In the genomic region with DNA sequence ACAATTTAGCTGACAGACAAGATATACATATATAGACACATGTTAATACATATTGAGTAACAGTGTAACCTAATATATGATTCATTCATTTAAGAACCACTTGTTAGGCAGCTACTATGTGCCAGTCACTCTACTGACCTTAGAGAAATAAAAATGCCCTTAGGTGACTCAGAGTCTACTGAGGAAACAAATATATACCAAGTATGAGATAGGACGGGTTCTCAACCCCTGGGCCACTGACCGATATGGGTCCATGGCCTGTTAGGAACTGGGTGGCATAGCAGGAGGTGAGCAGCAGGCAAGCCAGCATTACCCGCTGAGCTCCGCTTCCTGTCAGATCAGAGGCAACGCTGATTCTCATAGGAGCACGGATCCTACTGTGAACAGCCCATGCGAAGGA, we compare ENCODE assay signal across 12 cellular contexts. TPM values are rescaled to one million over a fixed set of nuclear protein-coding genes. Genes with fewer than 3 reads are reported as not detected.
DNase-seq lines count a peak whose midpoint lies in the region; ATAC-seq and TF ChIP-seq lines count a peak whose summit lies in the region.
"Had no signal": no experiment of that assay in that cellular context is flagged by ENCODE, and none has a peak within 500 bp of the region (broad histone marks: within the 10 kb centered on the region; RNA-seq: fewer than 3 reads in every experiment).

No MANE protein-coding gene starts in this region.

- no peak overlapping the region for H2AFZ ChIP-seq in smooth muscle cell (ENCODE audit: low read depth)
- H2AFZ ChIP-seq: parathyroid adenoma had no signal

- intact Hi-C loops in activated CD4-positive, alpha-beta T cell treated with anti-CD3 and anti-CD28 coated beads, Interleukin-2, amount 10 ng/mL, durations not matched to agents 24 days and 14 days (cut with micrococcal nuclease) = no loop called here

- WGBS in smooth muscle cell (ENCODE audit: low lambda C conversion rate) = 86% methylated on average over 7 of the region's 7 CpGs

- ATAC-seq in GM21423 (IDR thresholded peaks at IDR 0.05; ENCODE audit: unreplicated experiment) = no peak

- no peak overlapping the region for H3K27ac Mint-ChIP-seq in activated CD4-positive, alpha-beta T cell treated with anti-CD3 and anti-CD28 coated beads, Interleukin-2, amount 10 ng/mL, durations not matched to agents 24 days and 14 days
- H3K27ac Mint-ChIP-seq: T-helper 1 cell treated with Interleukin-12 subunit alpha and Interleukin-12 subunit beta and Interleukin-4 antibody, amounts not matched to agents 30 μg/mL and 1 μg/mL, for 36 hours had no signal

- H3F3A ChIP-seq in smooth muscle cell (ENCODE audit: low read depth) = peaks cover 4% of the 10 kb centered on the region

- peak; percentile 52 for DNase-seq in activated CD4-positive, alpha-beta T cell treated with anti-CD3 and anti-CD28 coated beads, Interleukin-2, amount 10 ng/mL, durations not matched to agents 24 days and 14 days
- DNase-seq in activated CD4-positive, alpha-beta T cell treated with anti-CD3 and anti-CD28 coated beads, Interleukin-2, amount 50 U/mL, for 1 hour = no peak
- DNase-seq in adipocyte (ENCODE audit: low read depth) = peak; percentile 42
- peak; percentile 9 for DNase-seq in glomerular visceral epithelial cell (ENCODE audit: extremely low spot score)
- DNase-seq in smooth muscle cell (lab: John Stamatoyannopoulos, UW; ENCODE audit: unreplicated experiment) = no peak
- no peak for DNase-seq in pons (ENCODE audit: low spot score)
- DNase-seq in NCI-H1930 (lab: John Stamatoyannopoulos, UW) = no peak
- DNase-seq: NCI-H510A had no signal

- H3K4me3 Mint-ChIP-seq in activated CD4-positive, alpha-beta T cell treated with anti-CD3 and anti-CD28 coated beads, Interleukin-2, amount 10 ng/mL, durations not matched to agents 24 days and 14 days = no peak overlapping the region
- H3K4me3 Mint-ChIP-seq: T-helper 1 cell treated with Interleukin-12 subunit alpha and Interleukin-12 subunit beta and Interleukin-4 antibody, amounts not matched to agents 30 μg/mL and 1 μg/mL, for 36 hours had no signal

- peak overlapping the region; percentile 55 for H3K27ac ChIP-seq in smooth muscle cell (ENCODE audit: low read depth)
- H3K27ac ChIP-seq: coronary artery, parathyroid adenoma had no signal

- no peak overlapping the region for H3K4me3 ChIP-seq in adipocyte (ENCODE audit: low read length)
- H3K4me3 ChIP-seq in smooth muscle cell = no peak overlapping the region
- H3K4me3 ChIP-seq: coronary artery had no signal

- peaks cover 74% of the 10 kb centered on the region for H3K79me2 ChIP-seq in smooth muscle cell (ENCODE audit: low read depth)

- H4K20me1 ChIP-seq in smooth muscle cell (ENCODE audit: low read depth) = peaks cover 74% of the 10 kb centered on the region

- H3K9me3 Mint-ChIP-seq in activated CD4-positive, alpha-beta T cell treated with anti-CD3 and anti-CD28 coated beads, Interleukin-2, amount 10 ng/mL, durations not matched to agents 24 days and 14 days = no peaks in the 10 kb centered on the region
- H3K9me3 Mint-ChIP-seq: T-helper 1 cell treated with Interleukin-12 subunit alpha and Interleukin-12 subunit beta and Interleukin-4 antibody, amounts not matched to agents 30 μg/mL and 1 μg/mL, for 36 hours had no signal

- H3K27me3 Mint-ChIP-seq in activated CD4-positive, alpha-beta T cell treated with anti-CD3 and anti-CD28 coated beads, Interleukin-2, amount 10 ng/mL, durations not matched to agents 24 days and 14 days = no peaks in the 10 kb centered on the region

- no peak overlapping the region for H3K4me2 ChIP-seq in smooth muscle cell

- H3K4me1 ChIP-seq in adipocyte (ENCODE audit: control insufficient read depth, insufficient read depth, low read length) (peaks cover 8% of the 10 kb centered on the region), smooth muscle cell (ENCODE audit: low read depth) (peaks cover 7% of the 10 kb centered on the region)

- H3K9me3 ChIP-seq in adipocyte (ENCODE audit: control insufficient read depth, low read length) (no peaks in the 10 kb centered on the region), smooth muscle cell (replicated peaks; ENCODE audit: low read depth) (no peaks in the 10 kb centered on the region)

- peaks cover 6% of the 10 kb centered on the region for H3K36me3 Mint-ChIP-seq in activated CD4-positive, alpha-beta T cell treated with anti-CD3 and anti-CD28 coated beads, Interleukin-2, amount 10 ng/mL, durations not matched to agents 24 days and 14 days (ENCODE audit: low read depth)

- H3K36me3 ChIP-seq in adipocyte (ENCODE audit: control insufficient read depth, insufficient read depth, low read length, severe bottlenecking) (no peaks in the 10 kb centered on the region), smooth muscle cell (ENCODE audit: low read depth) (no peaks in the 10 kb centered on the region)

- H3K27me3 ChIP-seq in adipocyte (replicated peaks; ENCODE audit: control insufficient read depth, insufficient read depth, low read length) = no peaks in the 10 kb centered on the region
- H3K27me3 ChIP-seq in smooth muscle cell (ENCODE audit: low read depth) = no peaks in the 10 kb centered on the region

- H3K4me1 Mint-ChIP-seq in activated CD4-positive, alpha-beta T cell treated with anti-CD3 and anti-CD28 coated beads, Interleukin-2, amount 10 ng/mL, durations not matched to agents 24 days and 14 days = peaks cover 13% of the 10 kb centered on the region

- H3K9ac ChIP-seq in adipocyte (ENCODE audit: low read length) (no peak overlapping the region), smooth muscle cell (ENCODE audit: low read depth) (no peak overlapping the region)
- H3K9ac ChIP-seq: parathyroid adenoma had no signal

- no peak for TF ChIP-seq CTCF in smooth muscle cell (IDR thresholded peaks at IDR 0.05; ENCODE audit: borderline replicate concordance, insufficient read depth, poor library complexity, severe bottlenecking)

RNA-seq across cellular contexts. Expression of gene STRN, which starts 14.8 kb away (rescaled TPM):
- total RNA-seq in activated CD4-positive, alpha-beta T cell treated with anti-CD3 and anti-CD28 coated beads, Interleukin-2, amount 10 ng/mL, durations not matched to agents 24 days and 14 days = 27.0 and 28.0 TPM in 2 replicates
- 17.4 and 19.6 TPM in 2 replicates for total RNA-seq in smooth muscle cell
- polyA plus RNA-seq in smooth muscle cell = 4.6 and 8.1 TPM in 2 replicates

Comparison
In these comparisons a context has a peak if more than half of its experiments do, and no peak if none do; other contexts are left out.
1. DNase-seq: peak in activated CD4-positive, alpha-beta T cell treated with anti-CD3 and anti-CD28 coated beads, Interleukin-2, amount 10 ng/mL, durations not matched to agents 24 days and 14 days (single experiment), adipocyte (single experiment) and glomerular visceral epithelial cell (single experiment); none in activated CD4-positive, alpha-beta T cell treated with anti-CD3 and anti-CD28 coated beads, Interleukin-2, amount 50 U/mL, for 1 hour (single experiment), smooth muscle cell (single experiment), pons (single experiment) and NCI-H1930 (0 of 2).